Comparison of ENCODE assay signal across 8 cellular contexts in genomic region chr12:123633379-123634141, GRCh38. TPM values are rescaled to one million over a fixed set of nuclear protein-coding genes. Genes with fewer than 3 reads are reported as not detected.
DNase-seq lines count a peak whose midpoint lies in the region; ATAC-seq and TF ChIP-seq lines count a peak whose summit lies in the region.

TSS of gene EIF2B1 (minus strand) at chr12:123633686. CDS start at chr12:123633557, 129 bp downstream.
TSS of gene GTF2H3 (plus strand) at chr12:123633829. CDS start at chr12:123633860, 31 bp downstream.

- TF ChIP-seq CTCF in PC-9 (conservative IDR thresholded peaks at IDR 0.05) (no peak), epithelial cell of proximal tubule (conservative IDR thresholded peaks at IDR 0.05; ENCODE audit: low read depth, low read length) (no peak)

- peak within 1 kb of the TSS; percentile 61 for H3K27ac ChIP-seq in PC-9
- H3K27ac ChIP-seq in mucosa of rectum (ENCODE audit: low read depth in 2 of 2, low read length in 2 of 2) = peak within 1 kb of the TSS; percentile 66 to 67

- no TSS peak for BruUV-seq in PC-9 (replicated peaks; lab: Mats Ljungman, UMichigan)

- POLR2A ChIA-PET in PC-9 (lab: Charles Lee; ENCODE audit: unreplicated experiment) = interaction anchor here (0.6 kb wide), 1 partner anchor 9 kb away, joined by 7 read pairs; no protein-coding TSS in a partner anchor

- H3K4me2 ChIP-seq in PC-9 = peak within 1 kb of the TSS; percentile 99

- no peaks in the 10 kb centered on the region for H3K9me2 ChIP-seq in PC-9 (ENCODE audit: insufficient read depth)

- H3K9ac ChIP-seq in mucosa of rectum (ENCODE audit: low read depth in 1 of 2, low read length in 2 of 2) = peak within 1 kb of the TSS; percentile 83 to 95

- CTCF ChIA-PET in PC-9 (lab: Charles Lee) = no interaction called here

- peak within 1 kb of the TSS; percentile 85 for H2AFZ ChIP-seq in PC-9

- peak; percentile 95 for ATAC-seq in GM21619 (IDR thresholded peaks at IDR 0.05; ENCODE audit: unreplicated experiment)

- H3F3A ChIP-seq in PC-9 (ENCODE audit: insufficient read depth, low read depth) = no peaks in the 10 kb centered on the region

- H3K27me3 ChIP-seq in PC-9 (ENCODE audit: insufficient read depth, low read depth) (no peaks in the 10 kb centered on the region), mucosa of rectum (ENCODE audit: control insufficient read depth in 2 of 2, insufficient read depth in 2 of 2, low read length in 2 of 2) (no peaks in the 10 kb centered on the region)

- H3K9me3 ChIP-seq in PC-9 (ENCODE audit: insufficient read depth, low read depth) = no peaks in the 10 kb centered on the region
- H3K9me3 ChIP-seq in mucosa of rectum (ENCODE audit: control insufficient read depth in 2 of 2, low read length in 2 of 2) = no peaks in the 10 kb centered on the region

- peaks cover 37% of the 10 kb centered on the region for H3K79me2 ChIP-seq in PC-9 (ENCODE audit: low read depth)

- intact Hi-C loops in PC-9 (cut with micrococcal nuclease; ENCODE audit: unreplicated experiment) = no loop called here

- H3K4me1 ChIP-seq in PC-9 (replicated peaks; ENCODE audit: insufficient read depth) (peaks cover 9% of the 10 kb centered on the region; the same call in 1 of the 2 replicates), mucosa of rectum (ENCODE audit: control insufficient read depth in 2 of 2, insufficient read depth in 2 of 2, low read length in 2 of 2) (peaks cover 14 to 17% of the 10 kb centered on the region in 2 donors)

- peak within 1 kb of the TSS; percentile 99 for H3K4me3 ChIP-seq in Jurkat, Clone E6-1 (ENCODE audit: low read length)
- peak within 1 kb of the TSS; percentile 98 for H3K4me3 ChIP-seq in PC-9
- H3K4me3 ChIP-seq in epithelial cell of proximal tubule (ENCODE audit: low read depth, low read length) = peak within 1 kb of the TSS; percentile 74
- H3K4me3 ChIP-seq in mucosa of rectum (ENCODE audit: low read length in 2 of 2) = peak within 1 kb of the TSS; percentile 98 to 99

- no peaks in the 10 kb centered on the region for H4K20me1 ChIP-seq in PC-9 (ENCODE audit: insufficient read depth)

- no peaks in the 10 kb centered on the region; the same call in 1 of the 2 replicates for H3K36me3 ChIP-seq in PC-9 (ENCODE audit: low read depth)
- peaks cover 19 to 24% of the 10 kb centered on the region in 2 donors for H3K36me3 ChIP-seq in mucosa of rectum (ENCODE audit: control insufficient read depth in 2 of 2, insufficient read depth in 2 of 2, low read length in 2 of 2)

- peak; percentile 97 for DNase-seq in DMS153 (lab: John Stamatoyannopoulos, UW)
- peak; percentile 95 for DNase-seq in Jurkat, Clone E6-1 (ENCODE audit: low read depth, low spot score)
- DNase-seq in PC-9 = peak; percentile 91
- peak; percentile 95 for DNase-seq in activated T-cell treated with anti-CD3 and anti-CD28 coated beads, Interleukin-2, amount 50 U/mL, for 1 hour
- peak; percentile 52 for DNase-seq in epithelial cell of proximal tubule (ENCODE audit: low read depth)
- peak; percentile 98 for DNase-seq in stimulated activated CD8-positive, alpha-beta memory T cell treated with anti-CD3 and anti-CD28 coated beads, Interleukin-4, amount 100 ng/mL, for 48 hours

RNA-seq across cellular contexts. Expression of gene EIF2B1, which starts in this region (rescaled TPM):
- 77.3 TPM for polyA plus RNA-seq in Jurkat, Clone E6-1 (2012; ENCODE audit: insufficient read depth, insufficient read length)
- total RNA-seq in PC-9 (2021) (43.8 and 47.3 TPM in 2 replicates), epithelial cell of proximal tubule (88.8 and 135 TPM in 2 replicates)

RNA-seq across cellular contexts. Expression of gene GTF2H3, which starts in this region (rescaled TPM):
- 30.2 TPM for polyA plus RNA-seq in Jurkat, Clone E6-1 (2012; ENCODE audit: insufficient read depth, insufficient read length)
- total RNA-seq in PC-9 (2021) (30.3 and 42.9 TPM in 2 replicates), epithelial cell of proximal tubule (22.9 and 31.4 TPM in 2 replicates)

Comparison
In these comparisons a context has a peak if more than half of its experiments do, and no peak if none do; other contexts are left out.
1. Peak in every context shown above with its lines: DNase-seq, ATAC-seq, H3K4me3 ChIP-seq and H3K27ac ChIP-seq.